8 cellular contexts compared by ENCODE assay signal in genomic region chr15:70271422-70272088, GRCh38.
DNase-seq lines count a peak whose midpoint lies in the region; ATAC-seq and TF ChIP-seq lines count a peak whose summit lies in the region.

No MANE protein-coding gene starts in this region.

- peak; percentile 70 for ATAC-seq in left lung
- ATAC-seq in stimulated activated memory B cell treated with anti-CD40 and anti-IgM and Interleukin-4, amounts not matched to agents 10 μg/mL and 1 μg/mL and 100 μg/mL, for 72 hours: no peak
- ATAC-seq in HG02678 (IDR thresholded peaks at IDR 0.05; ENCODE audit: unreplicated experiment): no peak

- peak; percentile 94 for DNase-seq in AG20443 (ENCODE audit: low spot score)
- peak; percentile 98 for DNase-seq in amniotic epithelial cell (ENCODE audit: low read depth)
- DNase-seq in left lung: peak in 1 of 2 donors; percentile 56
- no peak for DNase-seq in activated CD8-positive, alpha-beta memory T cell treated with anti-CD3 and anti-CD28 coated beads, Interleukin-2, amount 50 U/mL, for 4 hours
- no peak for DNase-seq in T-helper 9 cell

- H3K4me3 Mint-ChIP-seq in stimulated activated memory B cell treated with anti-CD40 and anti-IgM and Interleukin-4, amounts not matched to agents 10 μg/mL and 1 μg/mL and 100 μg/mL, for 72 hours: no peak overlapping the region

- H3K36me3 ChIP-seq in HUES48 (ENCODE audit: control insufficient read depth, insufficient read depth, low read length) (no peaks in the 10 kb centered on the region), left lung (no peaks in the 10 kb centered on the region)

- no peaks in the 10 kb centered on the region for H3K27me3 ChIP-seq in HUES48 (ENCODE audit: control insufficient read depth, insufficient read depth, low read length)
- no peaks in the 10 kb centered on the region for H3K27me3 ChIP-seq in left lung

- no peak overlapping the region for H3K27ac Mint-ChIP-seq in stimulated activated memory B cell treated with anti-CD40 and anti-IgM and Interleukin-4, amounts not matched to agents 10 μg/mL and 1 μg/mL and 100 μg/mL, for 72 hours

- TF ChIP-seq CTCF in left lung (IDR thresholded peaks at IDR 0.05): no peak

- H3K4me1 ChIP-seq in HUES48 (ENCODE audit: control insufficient read depth, insufficient read depth, low read length) (peaks cover 11% of the 10 kb centered on the region), left lung (peaks cover 25 to 57% of the 10 kb centered on the region in 2 donors)

- no peaks in the 10 kb centered on the region for H3K36me3 Mint-ChIP-seq in stimulated activated memory B cell treated with anti-CD40 and anti-IgM and Interleukin-4, amounts not matched to agents 10 μg/mL and 1 μg/mL and 100 μg/mL, for 72 hours

- H3K27ac ChIP-seq in HUES48 (ENCODE audit: low read depth, low read length) (peak overlapping the region; percentile 49), left lung (peak overlapping the region in 1 of 2 donors; percentile 40)

- H3K27me3 Mint-ChIP-seq in stimulated activated memory B cell treated with anti-CD40 and anti-IgM and Interleukin-4, amounts not matched to agents 10 μg/mL and 1 μg/mL and 100 μg/mL, for 72 hours: no peaks in the 10 kb centered on the region

- H3K9me3 Mint-ChIP-seq in stimulated activated memory B cell treated with anti-CD40 and anti-IgM and Interleukin-4, amounts not matched to agents 10 μg/mL and 1 μg/mL and 100 μg/mL, for 72 hours: no peaks in the 10 kb centered on the region

- intact Hi-C loops in left lung (cut with DNase I): no loop called here

- peaks cover 67% of the 10 kb centered on the region for H3K4me1 Mint-ChIP-seq in stimulated activated memory B cell treated with anti-CD40 and anti-IgM and Interleukin-4, amounts not matched to agents 10 μg/mL and 1 μg/mL and 100 μg/mL, for 72 hours

- no peak overlapping the region for H3K9ac ChIP-seq in HUES48 (ENCODE audit: low read depth, low read length)

- H3K4me3 ChIP-seq in HUES48 (ENCODE audit: low read depth, low read length) (no peak overlapping the region), left lung (no peak overlapping the region)

- no peaks in the 10 kb centered on the region for H3K9me3 ChIP-seq in HUES48 (ENCODE audit: control insufficient read depth, insufficient read depth, low read length)
- no peaks in the 10 kb centered on the region for H3K9me3 ChIP-seq in left lung

Comparison
In these comparisons a context has a peak if more than half of its experiments do, and no peak if none do; other contexts are left out.
1. DNase-seq: peak in AG20443 (single experiment) and amniotic epithelial cell (single experiment); none in activated CD8-positive, alpha-beta memory T cell treated with anti-CD3 and anti-CD28 coated beads, Interleukin-2, amount 50 U/mL, for 4 hours (single experiment) and T-helper 9 cell (single experiment).